In the genomic region with DNA sequence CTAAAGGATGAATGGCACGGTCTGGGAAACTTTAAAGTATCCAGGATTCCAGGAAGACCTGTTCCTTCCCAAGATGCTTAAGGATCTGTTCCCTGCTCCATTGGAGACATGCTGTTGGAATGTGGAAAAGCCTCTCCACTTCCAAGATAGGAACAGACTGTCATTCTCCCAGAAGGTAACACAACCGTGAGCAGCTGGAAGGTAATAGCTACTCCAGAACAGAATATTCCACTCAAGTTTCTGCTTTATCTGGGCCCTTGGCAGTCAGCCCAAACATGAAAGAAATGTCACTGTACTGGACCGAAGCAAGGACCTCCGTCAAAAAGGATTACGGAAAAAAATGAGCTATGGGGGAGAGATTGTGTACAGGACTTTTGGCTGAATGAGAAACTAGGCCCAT, we compare ENCODE assay signal across 31 cellular contexts.
"Had no signal": no experiment of that assay in that cellular context is flagged by ENCODE, and none has a peak within 500 bp of the region (broad histone marks: within the 10 kb centered on the region; RNA-seq: fewer than 3 reads in every experiment).

No MANE protein-coding gene starts in this region.

- H3K36me3 ChIP-seq: ascending aorta, cardiac muscle cell, SJCRH30, WERI-Rb-1 had no signal

- H3K27ac ChIP-seq: ascending aorta, cardiac muscle cell, SJCRH30, SK-N-MC, WERI-Rb-1 had no signal

- H3K4me1 ChIP-seq: ascending aorta, SJCRH30 had no signal

- DNase-seq: activated CD4-positive, alpha-beta memory T cell treated with anti-CD3 and anti-CD28 coated beads, Interleukin-2, amount 10 ng/mL, durations not matched to agents 7 days and 5 days; activated CD4-positive, alpha-beta T cell treated with anti-CD3 and anti-CD28 coated beads for 1 hour; activated CD4-positive, alpha-beta T cell treated with anti-CD3 and anti-CD28 coated beads for 48 hours; activated CD4-positive, CD25-positive, alpha-beta regulatory T cell; activated CD8-positive, alpha-beta memory T cell treated with anti-CD3 and anti-CD28 coated beads for 24 hours; activated CD8-positive, alpha-beta memory T cell treated with anti-CD3 and anti-CD28 coated beads, Interleukin-2, amount 10 ng/mL, durations not matched to agents 7 days and 5 days; activated CD8-positive, alpha-beta memory T cell treated with anti-CD3 and anti-CD28 coated beads, Interleukin-2, amount 50 U/mL, for 48 hours; activated effector memory CD4-positive, alpha-beta T cell treated with anti-CD3 and anti-CD28 coated beads, Interleukin-2, amount 50 U/mL, for 16 hours; activated naive CD4-positive, alpha-beta T cell; activated naive CD4-positive, alpha-beta T cell treated with anti-CD3 and anti-CD28 coated beads, Interleukin-2, amount 50 U/mL, for 16 hours; activated naive CD8-positive, alpha-beta T cell treated with anti-CD3 and anti-CD28 coated beads for 36 hours; activated T-cell treated with anti-CD3 and anti-CD28 coated beads, Interleukin-2, amount 50 U/mL, for 72 hours; amygdala; Karpas-422; KBM-7; NCI-H1048; NCI-H1436 treated with DMSO at 0.1 percent for 48 hours; NCI-H187; NCI-H2029 treated with DMSO at 0.1 percent for 48 hours; NCI-H2227 treated with DMSO at 0.1 percent for 48 hours; NCI-H446; NCI-H510A treated with DMSO at 0.1 percent for 48 hours; SHP77; SJCRH30; T1000; WERI-Rb-1 had no signal

- H3K4me3 ChIP-seq: ascending aorta, cardiac muscle cell, SJCRH30, SK-N-MC had no signal

- H3K27me3 ChIP-seq: ascending aorta, cardiac muscle cell had no signal

- ATAC-seq: activated CD8-positive, alpha-beta memory T cell treated with anti-CD3 and anti-CD28 coated beads, Interleukin-2, amount 10 ng/mL, durations not matched to agents 7 days and 5 days; activated T-cell treated with anti-CD3 and anti-CD28 coated beads, Interleukin-2, amount 50 U/mL, for 72 hours; activated T-helper 17 cell treated with anti-CD3 and anti-CD28 coated beads, Interleukin-2, amount 50 U/mL, for 72 hours; Panc1 had no signal

- H3K9me3 ChIP-seq: ascending aorta, SJCRH30 had no signal
